ENCODE assay signal across 15 cellular contexts in the genomic region with DNA sequence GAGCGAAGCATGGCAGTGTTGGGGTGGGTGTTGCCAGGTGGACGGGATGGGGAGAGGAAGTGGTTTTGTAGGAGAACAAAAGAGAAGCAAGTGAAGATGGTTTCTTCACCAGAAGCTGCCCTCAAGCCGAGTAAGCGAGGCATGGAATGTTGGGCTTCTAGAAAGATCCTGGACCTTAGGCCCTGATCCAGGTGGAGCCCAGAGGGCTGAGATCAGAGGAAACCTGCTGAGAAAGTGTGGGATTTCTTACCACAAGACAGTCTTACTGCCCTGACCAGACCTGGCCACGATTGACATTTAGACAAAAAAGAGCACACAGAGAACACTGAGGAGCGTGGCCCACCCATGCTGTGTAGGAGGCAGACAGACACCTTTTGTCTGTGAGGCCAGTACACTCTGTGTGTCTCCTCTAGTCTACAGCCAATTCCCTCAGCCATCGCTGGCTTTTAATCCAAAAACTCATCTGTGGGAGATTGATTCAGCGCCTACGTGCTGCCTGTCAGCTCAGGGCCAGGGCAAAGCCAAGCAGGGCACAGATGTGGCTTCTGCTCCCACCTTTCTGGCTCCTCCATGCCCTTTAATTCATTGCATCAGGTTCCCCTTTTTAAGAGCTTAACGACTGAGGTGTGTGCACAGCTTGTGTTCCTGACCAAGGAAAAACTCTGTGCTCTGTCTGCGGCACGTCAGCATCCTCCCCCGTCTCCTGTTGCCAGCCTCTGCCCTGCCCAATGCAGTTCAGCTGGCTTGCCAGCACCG.
A peak's percentile ranks its signal among the peaks of the same experiment; 100 is the strongest.
DNase-seq lines count a peak whose midpoint lies in the region; ATAC-seq and TF ChIP-seq lines count a peak whose summit lies in the region.
"Had no signal": no experiment of that assay in that cellular context is flagged by ENCODE, and none has a peak within 500 bp of the region (broad histone marks: within the 10 kb centered on the region; RNA-seq: fewer than 3 reads in every experiment).

No MANE protein-coding gene starts in this region.

- H3K9me3 Mint-ChIP-seq in activated CD4-positive, alpha-beta memory T cell treated with anti-CD3 and anti-CD28 coated beads, Interleukin-2, amount 10 ng/mL, durations not matched to agents 7 days and 5 days: no peaks in the 10 kb centered on the region
- peaks cover 0 to 1% of the 10 kb centered on the region in 2 donors for H3K9me3 Mint-ChIP-seq in effector memory CD8-positive, alpha-beta T cell

- peaks cover 11% of the 10 kb centered on the region for H3K4me1 ChIP-seq in upper lobe of right lung
- no peaks in the 10 kb centered on the region for H3K4me1 ChIP-seq in vagina

- H3K4me1 Mint-ChIP-seq in activated CD4-positive, alpha-beta memory T cell treated with anti-CD3 and anti-CD28 coated beads, Interleukin-2, amount 10 ng/mL, durations not matched to agents 7 days and 5 days: peaks cover 86% of the 10 kb centered on the region
- H3K4me1 Mint-ChIP-seq in effector memory CD8-positive, alpha-beta T cell (ENCODE audit: low read depth in 2 of 2): peaks cover 46 to 60% of the 10 kb centered on the region in 2 donors

- H3K4me3 Mint-ChIP-seq in activated CD4-positive, alpha-beta memory T cell treated with anti-CD3 and anti-CD28 coated beads, Interleukin-2, amount 10 ng/mL, durations not matched to agents 7 days and 5 days: peak overlapping the region; percentile 77
- peak overlapping the region; percentile 51 to 80 for H3K4me3 Mint-ChIP-seq in effector memory CD8-positive, alpha-beta T cell
- H3K4me3 Mint-ChIP-seq: type B pancreatic cell had no signal

- H3K27me3 ChIP-seq in upper lobe of right lung (no peaks in the 10 kb centered on the region), vagina (no peaks in the 10 kb centered on the region)
- H3K27me3 ChIP-seq: ovary had no signal

- ATAC-seq in effector memory CD8-positive, alpha-beta T cell (replicated peaks): no peak
- ATAC-seq in upper lobe of right lung (peak; percentile 8), HG03457 (IDR thresholded peaks at IDR 0.05; ENCODE audit: unreplicated experiment) (no peak), HG03025 (IDR thresholded peaks at IDR 0.05; ENCODE audit: low FRiP score, unreplicated experiment) (no peak)
- ATAC-seq: SK-N-SH treated with all-trans-retinoic acid at 6 μM for 48 hours had no signal

- intact Hi-C loops in upper lobe of right lung (cut with DNase I) (no loop called here), vagina (cut with DNase I) (no loop called here)

- H3K4me3 ChIP-seq in upper lobe of right lung (no peak overlapping the region), vagina (no peak overlapping the region)
- H3K4me3 ChIP-seq: ovary had no signal

- no peak for TF ChIP-seq CTCF in upper lobe of right lung (IDR thresholded peaks at IDR 0.05)
- TF ChIP-seq CTCF in vagina (IDR thresholded peaks at IDR 0.05): no peak

- no peaks in the 10 kb centered on the region for H3K27me3 Mint-ChIP-seq in activated CD4-positive, alpha-beta memory T cell treated with anti-CD3 and anti-CD28 coated beads, Interleukin-2, amount 10 ng/mL, durations not matched to agents 7 days and 5 days
- H3K27me3 Mint-ChIP-seq in effector memory CD8-positive, alpha-beta T cell: no peaks in the 10 kb centered on the region

- peak overlapping the region; percentile 99 for H3K27ac Mint-ChIP-seq in activated CD4-positive, alpha-beta memory T cell treated with anti-CD3 and anti-CD28 coated beads, Interleukin-2, amount 10 ng/mL, durations not matched to agents 7 days and 5 days
- H3K27ac Mint-ChIP-seq in effector memory CD8-positive, alpha-beta T cell: peak overlapping the region; percentile 85 to 89
- H3K27ac Mint-ChIP-seq: type B pancreatic cell had no signal

- H3K27ac ChIP-seq in upper lobe of right lung (no peak overlapping the region), vagina (no peak overlapping the region)
- H3K27ac ChIP-seq: ovary, WERI-Rb-1 had no signal

- CTCF ChIA-PET in activated CD4-positive, alpha-beta memory T cell treated with anti-CD3 and anti-CD28 coated beads, Interleukin-2, amount 10 ng/mL, durations not matched to agents 7 days and 5 days (lab: Charles Lee): interaction anchor here (1.8 to 3.1 kb wide), 4 partner anchors 18 to 103 kb away, joined by 5 to 9 read pairs (median 7); no protein-coding TSS in a partner anchor

- peaks cover 15% of the 10 kb centered on the region for H3K36me3 Mint-ChIP-seq in activated CD4-positive, alpha-beta memory T cell treated with anti-CD3 and anti-CD28 coated beads, Interleukin-2, amount 10 ng/mL, durations not matched to agents 7 days and 5 days (ENCODE audit: low read depth)
- peaks cover 3% of the 10 kb centered on the region for H3K36me3 Mint-ChIP-seq in effector memory CD8-positive, alpha-beta T cell (ENCODE audit: insufficient read depth)
- H3K36me3 Mint-ChIP-seq: type B pancreatic cell had no signal

- no peak for TF ChIP-seq POLR2A in vagina (IDR thresholded peaks at IDR 0.05)

- DNase-seq in stimulated activated naive CD4-positive, alpha-beta T cell treated with Interleukin-2 at 50 U/mL for 16 hours (lab: John Stamatoyannopoulos, UW): peak; percentile 27
- DNase-seq in stimulated activated naive CD4-positive, alpha-beta T cell (lab: John Stamatoyannopoulos, UW): no peak
- peak; percentile 55 for DNase-seq in activated CD4-positive, alpha-beta memory T cell treated with anti-CD3 and anti-CD28 coated beads, Interleukin-2, amount 10 ng/mL, durations not matched to agents 7 days and 5 days
- DNase-seq in effector memory CD8-positive, alpha-beta T cell: no peak
- DNase-seq in upper lobe of right lung (no peak), vagina (ENCODE audit: extremely low spot score in 2 of 2) (no peak)
- DNase-seq: midbrain, NCI-H1092 treated with DMSO at 0.1 percent for 48 hours, NCI-H2171 treated with DMSO at 0.1 percent for 48 hours, ovary, WERI-Rb-1 had no signal

- H3K9me3 ChIP-seq in upper lobe of right lung: no peaks in the 10 kb centered on the region
- H3K9me3 ChIP-seq in vagina: no peaks in the 10 kb centered on the region
- H3K9me3 ChIP-seq: ovary had no signal

- POLR2A ChIA-PET in activated CD4-positive, alpha-beta memory T cell treated with anti-CD3 and anti-CD28 coated beads, Interleukin-2, amount 10 ng/mL, durations not matched to agents 7 days and 5 days (lab: Charles Lee): interaction anchor here (0.6 to 11.5 kb wide), 16 partner anchors 8 to 1747 kb away, joined by 3 to 301 read pairs (median 10); a partner anchor contains a TSS

- H3K36me3 ChIP-seq in upper lobe of right lung: no peaks in the 10 kb centered on the region
- no peaks in the 10 kb centered on the region for H3K36me3 ChIP-seq in vagina
- H3K36me3 ChIP-seq: ovary, WERI-Rb-1 had no signal

Comparison
In these comparisons a context has a peak if more than half of its experiments do, and no peak if none do; other contexts are left out.
1. DNase-seq: peak in stimulated activated naive CD4-positive, alpha-beta T cell treated with Interleukin-2 at 50 U/mL for 16 hours (single experiment) and activated CD4-positive, alpha-beta memory T cell treated with anti-CD3 and anti-CD28 coated beads, Interleukin-2, amount 10 ng/mL, durations not matched to agents 7 days and 5 days (single experiment); none in stimulated activated naive CD4-positive, alpha-beta T cell (0 of 6), effector memory CD8-positive, alpha-beta T cell (0 of 3), upper lobe of right lung (single experiment) and vagina (0 of 2).